18 cellular contexts compared by ENCODE assay signal in genomic region chr2:195662138-195662537, GRCh38. TPM values are rescaled to one million over a fixed set of nuclear protein-coding genes. Genes with fewer than 3 reads are reported as not detected.
A peak's percentile ranks its signal among the peaks of the same experiment; 100 is the strongest.
DNase-seq lines count a peak whose midpoint lies in the region; ATAC-seq, FAIRE-seq and TF ChIP-seq lines count a peak whose summit lies in the region.
"Had no signal": no experiment of that assay in that cellular context is flagged by ENCODE, and none has a peak within 500 bp of the region (broad histone marks: within the 10 kb centered on the region; RNA-seq: fewer than 3 reads in every experiment).

No MANE protein-coding gene starts in this region.

- H3K27me3 ChIP-seq in DND-41 (ENCODE audit: insufficient read depth, low read length, poor library complexity) = no peaks in the 10 kb centered on the region
- H3K27me3 ChIP-seq: foreskin keratinocyte, right atrium auricular region, SJSA1, transverse colon had no signal

- TF ChIP-seq POLR2A in A549 (IDR thresholded peaks at IDR 0.05; ENCODE audit: low read length) = no peak

- peaks cover 38% of the 10 kb centered on the region for H3K4me1 ChIP-seq in A549
- H3K4me1 ChIP-seq in DND-41 (ENCODE audit: insufficient read depth, low read length) = peaks cover 47% of the 10 kb centered on the region

- DNase-seq in A549 (ENCODE audit: low read depth in 1 of 2, low spot score in 1 of 2) (no peak), DND-41 (no peak), OCI-M1 (lab: John Stamatoyannopoulos, UW) (peak; percentile 85), immature natural killer cell (no peak), iPS-NIHi7 (ENCODE audit: extremely low spot score) (no peak), GM13976 (ENCODE audit: low spot score) (no peak)
- no peak for DNase-seq in effector memory CD8-positive, alpha-beta T cell
- DNase-seq: AML-193, amniotic stem cell, DMS79 treated with DMSO at 0.1 percent for 48 hours, NCI-H1694, NCI-H446, transverse colon had no signal

- 57% methylated on average over 3 of the region's 3 CpGs for WGBS in A549 (ENCODE audit: missing lambda C conversion rate)

- H4K20me1 ChIP-seq in DND-41 (ENCODE audit: insufficient read depth, low read length) = no peaks in the 10 kb centered on the region

- peak overlapping the region; percentile 5; the same call in 1 of the 3 replicates for H3K4me2 ChIP-seq in A549
- H3K4me2 ChIP-seq in DND-41 (ENCODE audit: insufficient read depth, low read length) = no peak overlapping the region

- TF ChIP-seq EP300 in A549 (IDR thresholded peaks at IDR 0.05) = no peak

- H3K27ac ChIP-seq in A549 (peak overlapping the region in 1 of 2 experiments; percentile 59; a peak in 2 of 6 replicates), DND-41 (ENCODE audit: low read length) (peak overlapping the region; percentile 15; the same call in 1 of the 2 replicates)
- H3K27ac ChIP-seq: foreskin keratinocyte, right atrium auricular region, SJSA1, VCaP had no signal

- no peak overlapping the region for H2AFZ ChIP-seq in DND-41 (ENCODE audit: low read depth, low read length)

- H3K9ac ChIP-seq in DND-41 (ENCODE audit: low read depth, low read length) = no peak overlapping the region

- peaks cover 98% of the 10 kb centered on the region for H3K79me2 ChIP-seq in DND-41 (ENCODE audit: insufficient read depth, low read length)

- H3K9me3 ChIP-seq in A549 = no peaks in the 10 kb centered on the region
- no peaks in the 10 kb centered on the region for H3K9me3 ChIP-seq in DND-41 (ENCODE audit: insufficient read depth, low read length, severe bottlenecking)
- H3K9me3 ChIP-seq: right atrium auricular region, SJSA1, transverse colon had no signal

- peaks cover 9 to 20% (median 11%) of the 10 kb centered on the region in 3 donors for H3K27me3 Mint-ChIP-seq in immature natural killer cell (ENCODE audit: low read depth in 3 of 3)
- no peaks in the 10 kb centered on the region for H3K27me3 Mint-ChIP-seq in effector memory CD8-positive, alpha-beta T cell

- CTCF ChIA-PET in A549 (lab: Yijun Ruan, JAX) = no interaction called here

- peak overlapping the region in 4 of 6 donors; percentile 34 to 69 (median 40) for H3K27ac Mint-ChIP-seq in immature natural killer cell
- H3K27ac Mint-ChIP-seq in effector memory CD8-positive, alpha-beta T cell = peak overlapping the region in 1 of 2 donors; percentile 42

- H3K4me3 Mint-ChIP-seq in immature natural killer cell = no peak overlapping the region
- no peak overlapping the region for H3K4me3 Mint-ChIP-seq in effector memory CD8-positive, alpha-beta T cell

- in situ Hi-C loops in GM13976 (cut with MboI; ENCODE audit: low sequenced_read_pairs, unreplicated experiment) = loop anchor here (25.0 kb wide), 1 partner anchor 150 kb away; no protein-coding TSS in a partner anchor

- H3K36me3 Mint-ChIP-seq in immature natural killer cell = peaks cover 0 to 3% (median 0%) of the 10 kb centered on the region in 3 donors
- peaks cover 31% of the 10 kb centered on the region for H3K36me3 Mint-ChIP-seq in effector memory CD8-positive, alpha-beta T cell (ENCODE audit: insufficient read depth)

- ATAC-seq in A549 (no peak), DND-41 (ENCODE audit: insufficient read depth, low read depth) (no peak), HG02884 (IDR thresholded peaks at IDR 0.05; ENCODE audit: unreplicated experiment) (no peak)
- no peak for ATAC-seq in effector memory CD8-positive, alpha-beta T cell (replicated peaks)
- ATAC-seq: foreskin keratinocyte had no signal

- H3K4me3 ChIP-seq in A549 = no peak overlapping the region
- no peak overlapping the region for H3K4me3 ChIP-seq in DND-41 (ENCODE audit: low read depth in 1 of 2, low read length in 2 of 2)
- H3K4me3 ChIP-seq: right atrium auricular region, SJSA1, transverse colon had no signal

- POLR2A ChIA-PET in A549 (lab: Yijun Ruan, JAX) = interaction anchor here (0.7 kb wide), 1 partner anchor 141 kb away, joined by 9 read pairs; no protein-coding TSS in a partner anchor

- TF ChIP-seq RAD21 in A549 (conservative IDR thresholded peaks at IDR 0.05 in 1 of 2, IDR thresholded peaks at IDR 0.05 in 1 of 2) = no peak

- no peaks in the 10 kb centered on the region for H3K9me3 Mint-ChIP-seq in immature natural killer cell
- H3K9me3 Mint-ChIP-seq in effector memory CD8-positive, alpha-beta T cell = no peaks in the 10 kb centered on the region

- H3K36me3 ChIP-seq in DND-41 (ENCODE audit: insufficient read depth, low read length) = peaks cover 27% of the 10 kb centered on the region
- H3K36me3 ChIP-seq: right atrium auricular region, transverse colon had no signal

- TF ChIP-seq CTCF in A549 (IDR thresholded peaks at IDR 0.05) (no peak), DND-41 (IDR thresholded peaks at IDR 0.05; ENCODE audit: borderline replicate concordance, extremely low read depth, low read length, poor library complexity, severe bottlenecking) (no peak), GM13976 (IDR thresholded peaks at IDR 0.05; ENCODE audit: borderline replicate concordance, control extremely low read depth, extremely low read depth, insufficient read depth, missing control alignments) (no peak)

- no peak for FAIRE-seq in A549 (lab: Jason Lieb, UNC)

- peaks cover 45 to 79% of the 10 kb centered on the region in 2 donors for H3K4me1 Mint-ChIP-seq in immature natural killer cell
- H3K4me1 Mint-ChIP-seq in effector memory CD8-positive, alpha-beta T cell (ENCODE audit: low read depth in 2 of 2) = peaks cover 25 to 50% of the 10 kb centered on the region in 2 donors

TF ChIP-seq in A549, 52 proteins besides CTCF, POLR2A, EP300 and RAD21 (continues in another document):
- TF ChIP-seq RARB (CRISPR knock-in tag; IDR thresholded peaks at IDR 0.05) = no peak
- no peak for TF ChIP-seq REST (IDR thresholded peaks at IDR 0.05)
- TF ChIP-seq KDM1A (IDR thresholded peaks at IDR 0.05; ENCODE audit: low read depth) = no peak
- TF ChIP-seq ZFP36 (IDR thresholded peaks at IDR 0.05; ENCODE audit: borderline replicate concordance, partially characterized antibody) = no peak
- no peak for TF ChIP-seq MAX (IDR thresholded peaks at IDR 0.05)
- TF ChIP-seq SMC3 (IDR thresholded peaks at IDR 0.05) = no peak
- TF ChIP-seq NR3C1 (IDR thresholded peaks at IDR 0.05) = no peak
- TF ChIP-seq CBX8 (IDR thresholded peaks at IDR 0.05) = no peak
- TF ChIP-seq POLR2AphosphoS2 (conservative IDR thresholded peaks at IDR 0.05; ENCODE audit: low read length) = no peak
- TF ChIP-seq RFX5 (IDR thresholded peaks at IDR 0.05) = no peak
- TF ChIP-seq, protein P1, sequence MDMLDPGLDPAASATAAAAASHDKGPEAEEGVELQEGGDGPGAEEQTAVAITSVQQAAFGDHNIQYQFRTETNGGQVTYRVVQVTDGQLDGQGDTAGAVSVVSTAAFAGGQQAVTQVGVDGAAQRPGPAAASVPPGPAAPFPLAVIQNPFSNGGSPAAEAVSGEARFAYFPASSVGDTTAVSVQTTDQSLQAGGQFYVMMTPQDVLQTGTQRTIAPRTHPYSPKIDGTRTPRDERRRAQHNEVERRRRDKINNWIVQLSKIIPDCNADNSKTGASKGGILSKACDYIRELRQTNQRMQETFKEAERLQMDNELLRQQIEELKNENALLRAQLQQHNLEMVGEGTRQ (IDR thresholded peaks at IDR 0.05) = no peak
- no peak for TF ChIP-seq HDAC2 (IDR thresholded peaks at IDR 0.05)
- no peak for TF ChIP-seq EHMT2 (IDR thresholded peaks at IDR 0.05; ENCODE audit: low read depth)
- TF ChIP-seq MYC (IDR thresholded peaks at IDR 0.05; ENCODE audit: borderline replicate concordance, low read length) = no peak
- no peak for TF ChIP-seq MAFK (IDR thresholded peaks at IDR 0.05; ENCODE audit: partially characterized antibody)
- TF ChIP-seq PBX3 (IDR thresholded peaks at IDR 0.05) = no peak

RNA-seq across cellular contexts. Expression of gene SLC39A10, which starts 5.1 kb away (rescaled TPM):
- polyA plus RNA-seq in A549 (2011; rRNA removed) = 34.2 and 42.6 TPM in 2 replicates
- polyA plus RNA-seq in A549 (2012; cell fraction: cytosol; rRNA removed) = 6.6 and 7.1 TPM in 2 replicates
- 8.0 and 10.7 TPM in 2 replicates for polyA plus RNA-seq in A549 (2012; cell fraction: nucleus; rRNA removed)
- polyA plus RNA-seq in A549 (2017; fragmentation: RNase III; extraction: RNeasy Plus Mini Kit Qiagen cat#74134 plus additional on column Dnase treatment) = 33.9 to 38.4 TPM (median 36.2 TPM) in 3 replicates
- polyA minus RNA-seq in A549 (2011; rRNA and poly(A)+ RNA removed) = 46.6 and 53.4 TPM in 2 replicates
- 10 to 100 TPM; 10.2 to 18.9 (median 17.5) TPM for polyA plus RNA-seq in immature natural killer cell
